1 cellular context compared by ENCODE assay signal in the genomic region with DNA sequence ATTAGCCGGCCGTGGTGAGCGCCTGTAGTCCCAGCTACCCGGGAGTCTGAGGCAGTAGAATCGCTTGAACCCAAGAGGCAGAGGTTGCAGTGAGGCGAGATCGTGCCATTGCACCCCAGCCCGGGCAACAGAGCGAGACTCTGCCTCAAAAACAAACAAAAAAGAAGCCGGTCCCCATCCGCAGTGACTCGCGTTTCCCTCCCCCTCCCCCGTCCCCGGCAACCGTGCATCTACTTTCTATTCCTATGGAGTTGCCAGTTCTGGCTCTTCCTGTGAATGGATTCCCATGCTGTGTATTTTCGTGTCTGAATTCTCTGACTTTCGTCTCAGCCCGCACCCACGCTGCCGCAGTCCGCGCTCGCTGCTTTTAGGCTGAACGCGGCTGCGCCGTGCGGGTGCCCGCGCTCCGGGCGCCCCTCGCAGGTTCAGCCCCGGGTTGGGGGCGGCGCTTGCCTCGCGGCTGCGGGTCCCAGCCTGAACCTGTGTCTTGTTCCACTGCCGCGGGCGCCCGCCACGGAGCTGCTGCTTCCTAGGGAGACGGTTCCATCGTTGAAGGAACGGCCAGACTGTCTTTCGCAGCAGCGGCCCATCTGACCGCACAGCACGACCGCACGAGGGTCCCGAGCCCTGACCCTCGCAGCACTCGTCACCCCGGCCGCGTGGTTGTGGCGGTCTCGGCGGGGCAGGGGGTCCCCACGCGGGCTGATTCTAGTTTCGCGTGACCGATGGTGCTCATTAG.
TF ChIP-seq lines count a peak whose summit lies in the region.

No MANE protein-coding gene starts in this region.

TF ChIP-seq in HepG2, 621 proteins besides CTCF, POLR2A, EP300 and RAD21 (continued from another document and continues in another):
- TF ChIP-seq, protein P1, sequence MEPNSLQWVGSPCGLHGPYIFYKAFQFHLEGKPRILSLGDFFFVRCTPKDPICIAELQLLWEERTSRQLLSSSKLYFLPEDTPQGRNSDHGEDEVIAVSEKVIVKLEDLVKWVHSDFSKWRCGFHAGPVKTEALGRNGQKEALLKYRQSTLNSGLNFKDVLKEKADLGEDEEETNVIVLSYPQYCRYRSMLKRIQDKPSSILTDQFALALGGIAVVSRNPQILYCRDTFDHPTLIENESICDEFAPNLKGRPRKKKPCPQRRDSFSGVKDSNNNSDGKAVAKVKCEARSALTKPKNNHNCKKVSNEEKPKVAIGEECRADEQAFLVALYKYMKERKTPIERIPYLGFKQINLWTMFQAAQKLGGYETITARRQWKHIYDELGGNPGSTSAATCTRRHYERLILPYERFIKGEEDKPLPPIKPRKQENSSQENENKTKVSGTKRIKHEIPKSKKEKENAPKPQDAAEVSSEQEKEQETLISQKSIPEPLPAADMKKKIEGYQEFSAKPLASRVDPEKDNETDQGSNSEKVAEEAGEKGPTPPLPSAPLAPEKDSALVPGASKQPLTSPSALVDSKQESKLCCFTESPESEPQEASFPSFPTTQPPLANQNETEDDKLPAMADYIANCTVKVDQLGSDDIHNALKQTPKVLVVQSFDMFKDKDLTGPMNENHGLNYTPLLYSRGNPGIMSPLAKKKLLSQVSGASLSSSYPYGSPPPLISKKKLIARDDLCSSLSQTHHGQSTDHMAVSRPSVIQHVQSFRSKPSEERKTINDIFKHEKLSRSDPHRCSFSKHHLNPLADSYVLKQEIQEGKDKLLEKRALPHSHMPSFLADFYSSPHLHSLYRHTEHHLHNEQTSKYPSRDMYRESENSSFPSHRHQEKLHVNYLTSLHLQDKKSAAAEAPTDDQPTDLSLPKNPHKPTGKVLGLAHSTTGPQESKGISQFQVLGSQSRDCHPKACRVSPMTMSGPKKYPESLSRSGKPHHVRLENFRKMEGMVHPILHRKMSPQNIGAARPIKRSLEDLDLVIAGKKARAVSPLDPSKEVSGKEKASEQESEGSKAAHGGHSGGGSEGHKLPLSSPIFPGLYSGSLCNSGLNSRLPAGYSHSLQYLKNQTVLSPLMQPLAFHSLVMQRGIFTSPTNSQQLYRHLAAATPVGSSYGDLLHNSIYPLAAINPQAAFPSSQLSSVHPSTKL (CRISPR knock-in tag; IDR thresholded peaks at IDR 0.05), result peak; percentile 38; the same call in 1 of the 2 replicates
- TF ChIP-seq UBTF (CRISPR knock-in tag; IDR thresholded peaks at IDR 0.05) (peak; percentile 80), E2F5 (CRISPR knock-in tag; conservative IDR thresholded peaks at IDR 0.05) (no peak; the same call in 1 of the 2 replicates), NR0B2 (CRISPR knock-in tag; IDR thresholded peaks at IDR 0.05) (peak; percentile 30; the same call in 1 of the 2 replicates), ZNF660 (CRISPR knock-in tag; IDR thresholded peaks at IDR 0.05; ENCODE audit: borderline replicate concordance, low read depth) (0 out of 2 replicates have a peak, but pooled peaks have one; percentile 70), ZNF724P (CRISPR knock-in tag; IDR thresholded peaks at IDR 0.05; ENCODE audit: borderline replicate concordance) (peak; percentile 90), SUZ12 (IDR thresholded peaks at IDR 0.05; ENCODE audit: low read depth, low read length) (no peak), HNF4A (CRISPR knock-in tag; IDR thresholded peaks at IDR 0.05) (no peak), ASH2L (IDR thresholded peaks at IDR 0.05; ENCODE audit: insufficient read length, low read depth, low read length) (peak; percentile 27), MLLT10 (CRISPR knock-in tag; IDR thresholded peaks at IDR 0.05) (no peak), MAF1 (CRISPR knock-in tag; IDR thresholded peaks at IDR 0.05; ENCODE audit: borderline replicate concordance) (0 out of 2 replicates have a peak, but pooled peaks have one; percentile 54), ZNF564 (CRISPR knock-in tag; IDR thresholded peaks at IDR 0.05) (peak; percentile 66; the same call in 1 of the 2 replicates), NFE2L1 (CRISPR knock-in tag; IDR thresholded peaks at IDR 0.05; ENCODE audit: borderline replicate concordance) (no peak), ZNF292 (CRISPR knock-in tag; IDR thresholded peaks at IDR 0.05; ENCODE audit: borderline replicate concordance, low read depth) (no peak), ZNF878 (CRISPR knock-in tag; IDR thresholded peaks at IDR 0.05) (peak; percentile 92; the same call in 1 of the 2 replicates), NCOA2 (CRISPR knock-in tag; IDR thresholded peaks at IDR 0.05) (0 out of 2 replicates have a peak, but pooled peaks have one; percentile 28), PPARG (CRISPR knock-in tag; conservative IDR thresholded peaks at IDR 0.05) (no peak; the same call in 1 of the 2 replicates), RFXAP (CRISPR knock-in tag; IDR thresholded peaks at IDR 0.05; ENCODE audit: borderline replicate concordance) (peak; percentile 71; the same call in 1 of the 2 replicates), KDM6A (CRISPR knock-in tag; IDR thresholded peaks at IDR 0.05; ENCODE audit: low read depth) (no peak), ZNF335 (CRISPR knock-in tag; IDR thresholded peaks at IDR 0.05) (0 out of 2 replicates have a peak, but pooled peaks have one; percentile 27), MZF1 (CRISPR knock-in tag; IDR thresholded peaks at IDR 0.05; ENCODE audit: borderline replicate concordance) (no peak), SMARCE1 (IDR thresholded peaks at IDR 0.05; ENCODE audit: borderline replicate concordance) (no peak), ZNF232 (CRISPR knock-in tag; IDR thresholded peaks at IDR 0.05; ENCODE audit: borderline replicate concordance) (peak; percentile 62; the same call in 1 of the 2 replicates), SMYD3 (CRISPR knock-in tag; IDR thresholded peaks at IDR 0.05) (0 out of 2 replicates have a peak, but pooled peaks have one; percentile 54), ZNF432 (CRISPR knock-in tag; IDR thresholded peaks at IDR 0.05; ENCODE audit: borderline replicate concordance) (no peak), MIER3 (CRISPR knock-in tag; IDR thresholded peaks at IDR 0.05; ENCODE audit: borderline replicate concordance) (0 out of 2 replicates have a peak, but pooled peaks have one; percentile 12), ZNF580 (CRISPR knock-in tag; IDR thresholded peaks at IDR 0.05; ENCODE audit: borderline replicate concordance, low read depth) (peak; percentile 45; the same call in 1 of the 2 replicates), ZNF142 (CRISPR knock-in tag; IDR thresholded peaks at IDR 0.05) (peak; percentile 39; the same call in 1 of the 2 replicates), JUN (CRISPR knock-in tag; IDR thresholded peaks at IDR 0.05) (peak; percentile 82)
- TF ChIP-seq, protein P2, sequence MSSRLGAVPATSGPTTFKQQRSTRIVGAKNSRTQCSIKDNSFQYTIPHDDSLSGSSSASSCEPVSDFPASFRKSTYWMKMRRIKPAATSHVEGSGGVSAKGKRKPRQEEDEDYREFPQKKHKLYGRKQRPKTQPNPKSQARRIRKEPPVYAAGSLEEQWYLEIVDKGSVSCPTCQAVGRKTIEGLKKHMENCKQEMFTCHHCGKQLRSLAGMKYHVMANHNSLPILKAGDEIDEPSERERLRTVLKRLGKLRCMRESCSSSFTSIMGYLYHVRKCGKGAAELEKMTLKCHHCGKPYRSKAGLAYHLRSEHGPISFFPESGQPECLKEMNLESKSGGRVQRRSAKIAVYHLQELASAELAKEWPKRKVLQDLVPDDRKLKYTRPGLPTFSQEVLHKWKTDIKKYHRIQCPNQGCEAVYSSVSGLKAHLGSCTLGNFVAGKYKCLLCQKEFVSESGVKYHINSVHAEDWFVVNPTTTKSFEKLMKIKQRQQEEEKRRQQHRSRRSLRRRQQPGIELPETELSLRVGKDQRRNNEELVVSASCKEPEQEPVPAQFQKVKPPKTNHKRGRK (CRISPR knock-in tag; IDR thresholded peaks at IDR 0.05), result peak; percentile 71; the same call in 1 of the 2 replicates
- TF ChIP-seq, protein P3, sequence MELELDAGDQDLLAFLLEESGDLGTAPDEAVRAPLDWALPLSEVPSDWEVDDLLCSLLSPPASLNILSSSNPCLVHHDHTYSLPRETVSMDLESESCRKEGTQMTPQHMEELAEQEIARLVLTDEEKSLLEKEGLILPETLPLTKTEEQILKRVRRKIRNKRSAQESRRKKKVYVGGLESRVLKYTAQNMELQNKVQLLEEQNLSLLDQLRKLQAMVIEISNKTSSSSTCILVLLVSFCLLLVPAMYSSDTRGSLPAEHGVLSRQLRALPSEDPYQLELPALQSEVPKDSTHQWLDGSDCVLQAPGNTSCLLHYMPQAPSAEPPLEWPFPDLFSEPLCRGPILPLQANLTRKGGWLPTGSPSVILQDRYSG (CRISPR knock-in tag; IDR thresholded peaks at IDR 0.05), result peak; percentile 71; the same call in 1 of the 2 replicates
- TF ChIP-seq, protein P4, sequence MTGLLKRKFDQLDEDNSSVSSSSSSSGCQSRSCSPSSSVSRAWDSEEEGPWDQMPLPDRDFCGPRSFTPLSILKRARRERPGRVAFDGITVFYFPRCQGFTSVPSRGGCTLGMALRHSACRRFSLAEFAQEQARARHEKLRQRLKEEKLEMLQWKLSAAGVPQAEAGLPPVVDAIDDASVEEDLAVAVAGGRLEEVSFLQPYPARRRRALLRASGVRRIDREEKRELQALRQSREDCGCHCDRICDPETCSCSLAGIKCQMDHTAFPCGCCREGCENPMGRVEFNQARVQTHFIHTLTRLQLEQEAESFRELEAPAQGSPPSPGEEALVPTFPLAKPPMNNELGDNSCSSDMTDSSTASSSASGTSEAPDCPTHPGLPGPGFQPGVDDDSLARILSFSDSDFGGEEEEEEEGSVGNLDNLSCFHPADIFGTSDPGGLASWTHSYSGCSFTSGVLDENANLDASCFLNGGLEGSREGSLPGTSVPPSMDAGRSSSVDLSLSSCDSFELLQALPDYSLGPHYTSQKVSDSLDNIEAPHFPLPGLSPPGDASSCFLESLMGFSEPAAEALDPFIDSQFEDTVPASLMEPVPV (CRISPR knock-in tag; IDR thresholded peaks at IDR 0.05), result peak; percentile 93
